ENCODE assay signal across 18 cellular contexts in the genomic region with DNA sequence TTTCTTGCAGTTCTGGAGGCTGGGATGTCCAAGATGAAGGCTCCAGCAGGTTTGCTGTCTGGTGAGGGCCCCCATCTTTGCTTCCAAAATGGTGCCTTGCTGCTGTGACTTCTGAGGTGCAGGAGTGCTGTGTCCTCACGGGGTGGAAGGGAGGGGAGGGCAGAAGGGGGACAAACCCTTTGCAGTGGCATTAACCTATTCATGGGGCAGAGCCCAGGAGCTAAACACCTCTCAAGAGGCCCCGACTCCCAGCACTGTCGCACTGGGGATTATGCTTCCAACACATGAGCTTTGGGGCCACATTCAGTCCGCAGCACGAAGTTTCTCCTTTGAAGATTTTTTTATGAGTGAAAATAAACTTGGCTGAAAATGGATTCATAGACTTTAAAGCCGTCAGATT. TPM values are rescaled to one million over a fixed set of nuclear protein-coding genes. Genes with fewer than 3 reads are reported as not detected.
DNase-seq lines count a peak whose midpoint lies in the region; ATAC-seq and TF ChIP-seq lines count a peak whose summit lies in the region.
"Had no signal": no experiment of that assay in that cellular context is flagged by ENCODE, and none has a peak within 500 bp of the region (broad histone marks: within the 10 kb centered on the region; RNA-seq: fewer than 3 reads in every experiment).

No MANE protein-coding gene starts in this region.

- WGBS in neuronal stem cell (ENCODE audit: extremely low coverage in 2 of 2, insufficient read length in 2 of 2, insufficient replicate concordance in 1 of 2), 2 donors, result no CpG with 5 or more reads among the region's 6 CpGs

- no peaks in the 10 kb centered on the region for H3K9me3 Mint-ChIP-seq in activated naive CD4-positive, alpha-beta T cell treated with anti-CD3 and anti-CD28 coated beads, Interleukin-2, amount 50 U/mL, for 72 hours
- H3K9me3 Mint-ChIP-seq: CD8-positive, alpha-beta memory T cell; HFFc6 had no signal

- no peak overlapping the region for H3K27ac Mint-ChIP-seq in activated naive CD4-positive, alpha-beta T cell treated with anti-CD3 and anti-CD28 coated beads, Interleukin-2, amount 50 U/mL, for 72 hours
- H3K27ac Mint-ChIP-seq: CD4-positive, CD25-positive, alpha-beta regulatory T cell; HFFc6 had no signal

- no peak overlapping the region for H3K9ac ChIP-seq in neuronal stem cell (ENCODE audit: low read depth, low read length, poor library complexity)
- H3K9ac ChIP-seq: GM23248 had no signal

- H4K91ac ChIP-seq in neuronal stem cell (ENCODE audit: low read depth, low read length, poor library complexity), result no peak overlapping the region

- no peak overlapping the region for H2BK12ac ChIP-seq in neuronal stem cell (ENCODE audit: low read length)

- peak; percentile 1 for DNase-seq in activated naive CD4-positive, alpha-beta T cell treated with anti-CD3 and anti-CD28 coated beads, Interleukin-2, amount 50 U/mL, for 16 hours
- no peak for DNase-seq in activated naive CD4-positive, alpha-beta T cell treated with anti-CD3 and anti-CD28 coated beads, Interleukin-2, amount 50 U/mL, for 72 hours (ENCODE audit: low spot score in 2 of 2)
- DNase-seq in coronary artery (ENCODE audit: low spot score) (peak; percentile 40), neuronal stem cell (ENCODE audit: low spot score) (no peak), NCI-H187 (lab: John Stamatoyannopoulos, UW) (no peak), NCI-H526 (lab: John Stamatoyannopoulos, UW) (no peak)
- DNase-seq: BE2C; C1 segment of cervical spinal cord; CD4-positive, CD25-positive, alpha-beta regulatory T cell; COR-L47; GM23248; HFFc6; IMR-90 had no signal

- H2AK5ac ChIP-seq in neuronal stem cell (ENCODE audit: low read depth, low read length), result no peak overlapping the region

- H3K9me3 ChIP-seq in neuronal stem cell (replicated peaks in 1 of 2; ENCODE audit: control insufficient read depth in 2 of 2, insufficient read depth in 1 of 2, low read depth in 1 of 2, low read length in 2 of 2), result peaks cover 0 to 3% of the 10 kb centered on the region in 2 donors
- H3K9me3 ChIP-seq: BE2C had no signal

- H3K4me2 ChIP-seq in neuronal stem cell (ENCODE audit: insufficient read depth, low read length, poor library complexity, severe bottlenecking), result no peak overlapping the region

- H3K4ac ChIP-seq in neuronal stem cell (ENCODE audit: low read length), result no peak overlapping the region

- no peak overlapping the region for H2BK5ac ChIP-seq in neuronal stem cell (ENCODE audit: low read length)

- H3K4me1 ChIP-seq in neuronal stem cell (ENCODE audit: control insufficient read depth in 2 of 2, insufficient read depth in 1 of 2, low read depth in 1 of 2, low read length in 2 of 2), result peaks cover 6 to 15% of the 10 kb centered on the region in 2 donors
- H3K4me1 ChIP-seq: BE2C had no signal

- H3K36me3 ChIP-seq in neuronal stem cell (replicated peaks in 1 of 2; ENCODE audit: control insufficient read depth in 2 of 2, insufficient read depth in 2 of 2, low read length in 2 of 2), result no peaks in the 10 kb centered on the region
- H3K36me3 ChIP-seq: BE2C had no signal

- peak overlapping the region; percentile 30 for H3K18ac ChIP-seq in neuronal stem cell (ENCODE audit: low read length)

- H3K4me3 ChIP-seq in coronary artery (no peak overlapping the region), neuronal stem cell (ENCODE audit: low read length in 2 of 2) (no peak overlapping the region)
- H3K4me3 ChIP-seq: GM23248 had no signal

- ATAC-seq in activated naive CD4-positive, alpha-beta T cell treated with anti-CD3 and anti-CD28 coated beads, Interleukin-2, amount 50 U/mL, for 72 hours, result no peak
- no peak for ATAC-seq in GM18519 (IDR thresholded peaks at IDR 0.05; ENCODE audit: low FRiP score, unreplicated experiment)
- ATAC-seq: HCT116 had no signal

- no peak overlapping the region for H2BK120ac ChIP-seq in neuronal stem cell (ENCODE audit: low read depth, low read length)

- H3K36me3 Mint-ChIP-seq in activated naive CD4-positive, alpha-beta T cell treated with anti-CD3 and anti-CD28 coated beads, Interleukin-2, amount 50 U/mL, for 72 hours, result no peaks in the 10 kb centered on the region
- H3K36me3 Mint-ChIP-seq: CD4-positive, CD25-positive, alpha-beta regulatory T cell; CD8-positive, alpha-beta memory T cell had no signal

- TF ChIP-seq CTCF in coronary artery (IDR thresholded peaks at IDR 0.05), result no peak

- no peak overlapping the region for H3K14ac ChIP-seq in neuronal stem cell (ENCODE audit: low read length)

- H3K27ac ChIP-seq in coronary artery, result no peak overlapping the region
- H3K27ac ChIP-seq in neuronal stem cell (replicated peaks; ENCODE audit: low read length), result no peak overlapping the region
- H3K27ac ChIP-seq: GM23248 had no signal

- no peak overlapping the region for H2BK15ac ChIP-seq in neuronal stem cell (ENCODE audit: low read length)

- H3K23ac ChIP-seq in neuronal stem cell (ENCODE audit: low read depth, low read length, poor library complexity), result no peak overlapping the region

- peaks cover 0 to 12% (median 0%) of the 10 kb centered on the region in 3 experiments for H3K27me3 ChIP-seq in neuronal stem cell (ENCODE audit: control insufficient read depth in 3 of 3, insufficient read depth in 3 of 3, low read depth in 1 of 3, low read length in 3 of 3)
- H3K27me3 ChIP-seq: BE2C had no signal

- H2AFZ ChIP-seq in neuronal stem cell (ENCODE audit: low read length), result no peak overlapping the region
- H2AFZ ChIP-seq: GM23248 had no signal

- no peak overlapping the region for H4K8ac ChIP-seq in neuronal stem cell (ENCODE audit: low read depth, low read length)

- no peaks in the 10 kb centered on the region for H3K79me1 ChIP-seq in neuronal stem cell (ENCODE audit: low read depth, low read length)

RNA-seq across cellular contexts. Expression of gene OSBPL5, which starts 25.5 kb away (rescaled TPM):
- total RNA-seq in activated naive CD4-positive, alpha-beta T cell treated with anti-CD3 and anti-CD28 coated beads, Interleukin-2, amount 50 U/mL, for 72 hours, result 10 to 100 TPM in 1 of 2 donors, 1 to 10 TPM in 1; 1.2 to 20.0 TPM
- 9.5 TPM for polyA plus RNA-seq in neuronal stem cell (2013, experiment 1 of 2)
- 9.7 TPM for polyA plus RNA-seq in neuronal stem cell (2013, experiment 2 of 2)

RNA-seq across cellular contexts. Expression of gene MRGPRG, which starts 28.0 kb away (rescaled TPM):
- not detected for total RNA-seq in activated naive CD4-positive, alpha-beta T cell treated with anti-CD3 and anti-CD28 coated beads, Interleukin-2, amount 50 U/mL, for 72 hours
- polyA plus RNA-seq in neuronal stem cell (2013, experiment 1 of 2), result not detected
- polyA plus RNA-seq in neuronal stem cell (2013, experiment 2 of 2), result not detected
- total RNA-seq: A172; CD4-positive, CD25-positive, alpha-beta regulatory T cell; CD8-positive, alpha-beta memory T cell; GM23248; H4; HFFc6; IMR-90 had no signal
- polyA plus RNA-seq: CD4-positive, CD25-positive, alpha-beta regulatory T cell; CD8-positive, alpha-beta memory T cell; GM23248; IMR-90 had no signal

RNA-seq across cellular contexts. Expression of gene MRGPRE, which starts 41.6 kb away (rescaled TPM):
- total RNA-seq in activated naive CD4-positive, alpha-beta T cell treated with anti-CD3 and anti-CD28 coated beads, Interleukin-2, amount 50 U/mL, for 72 hours, result not detected
- polyA plus RNA-seq in neuronal stem cell (2013, experiment 1 of 2), result not detected
- not detected for polyA plus RNA-seq in neuronal stem cell (2013, experiment 2 of 2)
- total RNA-seq: A172; CD4-positive, CD25-positive, alpha-beta regulatory T cell; CD8-positive, alpha-beta memory T cell; GM23248; H4; HFFc6; IMR-90 had no signal
- polyA plus RNA-seq: CD4-positive, CD25-positive, alpha-beta regulatory T cell; CD8-positive, alpha-beta memory T cell; GM23248; IMR-90 had no signal

Comparison
In these comparisons a context has a peak if more than half of its experiments do, and no peak if none do; other contexts are left out.
1. DNase-seq: peak in activated naive CD4-positive, alpha-beta T cell treated with anti-CD3 and anti-CD28 coated beads, Interleukin-2, amount 50 U/mL, for 16 hours (single experiment) and coronary artery (single experiment); none in activated naive CD4-positive, alpha-beta T cell treated with anti-CD3 and anti-CD28 coated beads, Interleukin-2, amount 50 U/mL, for 72 hours (0 of 2), neuronal stem cell (single experiment), NCI-H187 (0 of 2) and NCI-H526 (0 of 2).